Comparison of ENCODE assay signal across 20 cellular contexts in genomic region chr9:121732383-121732782, GRCh38.
DNase-seq lines count a peak whose midpoint lies in the region; ATAC-seq and TF ChIP-seq lines count a peak whose summit lies in the region.
"Had no signal": no experiment of that assay in that cellular context is flagged by ENCODE, and none has a peak within 500 bp of the region (broad histone marks: within the 10 kb centered on the region; RNA-seq: fewer than 3 reads in every experiment).

No MANE protein-coding gene starts in this region.

- H3K9me3 Mint-ChIP-seq in central memory CD8-positive, alpha-beta T cell = no peaks in the 10 kb centered on the region
- H3K9me3 Mint-ChIP-seq in natural killer cell treated with Interleukin-12 subunit alpha and Interleukin-12 subunit beta and Interleukin-15 and Interleukin-18, amount 100 ng/mL, for 72 hours = no peaks in the 10 kb centered on the region
- H3K9me3 Mint-ChIP-seq in type B pancreatic cell = no peaks in the 10 kb centered on the region

- peaks cover 0 to 64% (median 2%) of the 10 kb centered on the region in 4 donors for H3K4me1 ChIP-seq in Peyer's patch
- H3K4me1 ChIP-seq: HAP-1 had no signal

- peaks cover 44% of the 10 kb centered on the region for H3K4me1 Mint-ChIP-seq in central memory CD8-positive, alpha-beta T cell
- peaks cover 30 to 37% of the 10 kb centered on the region in 2 donors for H3K4me1 Mint-ChIP-seq in natural killer cell treated with Interleukin-12 subunit alpha and Interleukin-12 subunit beta and Interleukin-15 and Interleukin-18, amount 100 ng/mL, for 72 hours (ENCODE audit: low read depth in 2 of 2)
- peaks cover 51% of the 10 kb centered on the region for H3K4me1 Mint-ChIP-seq in type B pancreatic cell (ENCODE audit: unreplicated experiment)

- H3K27me3 Mint-ChIP-seq in central memory CD8-positive, alpha-beta T cell = peaks cover 20% of the 10 kb centered on the region
- peaks cover 12 to 14% of the 10 kb centered on the region in 2 donors for H3K27me3 Mint-ChIP-seq in natural killer cell treated with Interleukin-12 subunit alpha and Interleukin-12 subunit beta and Interleukin-15 and Interleukin-18, amount 100 ng/mL, for 72 hours
- H3K27me3 Mint-ChIP-seq in type B pancreatic cell = peaks cover 13% of the 10 kb centered on the region

- no peak for TF ChIP-seq POLR2A in Peyer's patch (IDR thresholded peaks at IDR 0.05)

- no peak for DNase-seq in central memory CD8-positive, alpha-beta T cell (ENCODE audit: low spot score in 2 of 2)
- DNase-seq in natural killer cell treated with Interleukin-12 subunit alpha and Interleukin-12 subunit beta and Interleukin-15 and Interleukin-18, amount 100 ng/mL, for 72 hours (ENCODE audit: low spot score) = no peak
- no peak for DNase-seq in type B pancreatic cell (ENCODE audit: extremely low spot score, unreplicated experiment)
- DNase-seq in NCI-H1436 treated with DMSO at 0.1 percent for 48 hours (lab: John Stamatoyannopoulos, UW) = no peak
- DNase-seq in Peyer's patch = no peak
- no peak for DNase-seq in left lobe of liver (ENCODE audit: low spot score)
- DNase-seq: activated CD4-positive, CD25-positive, alpha-beta regulatory T cell treated with anti-CD3 and anti-CD28 coated beads, Interleukin-2, amount 50 U/mL, for 72 hours; activated CD8-positive, alpha-beta memory T cell treated with anti-CD3 and anti-CD28 coated beads for 24 hours; activated T-cell treated with anti-CD3 and anti-CD28 coated beads, Interleukin-2, amount 50 U/mL, for 48 hours; body of pancreas; cortex of kidney; heart right ventricle; NCI-H1105 treated with DMSO at 0.1 percent for 48 hours; NCI-H526; occipital lobe; Right ventricle myocardium superior; SW 1271 had no signal

- H3K27ac Mint-ChIP-seq in central memory CD8-positive, alpha-beta T cell (ENCODE audit: low read depth) = peak overlapping the region; percentile 15
- peak overlapping the region; percentile 32 to 37 for H3K27ac Mint-ChIP-seq in natural killer cell treated with Interleukin-12 subunit alpha and Interleukin-12 subunit beta and Interleukin-15 and Interleukin-18, amount 100 ng/mL, for 72 hours
- H3K27ac Mint-ChIP-seq in type B pancreatic cell = peak overlapping the region; percentile 61
- H3K27ac Mint-ChIP-seq: activated naive CD8-positive, alpha-beta T cell had no signal

- H3K27ac ChIP-seq in KOPT-K1 (ENCODE audit: low read depth, low read length, poor library complexity, severe bottlenecking) (peak overlapping the region; percentile 72), Peyer's patch (peak overlapping the region in 1 of 4 donors; percentile 45)
- H3K27ac ChIP-seq: body of pancreas had no signal

- no peaks in the 10 kb centered on the region for H3K36me3 ChIP-seq in KOPT-K1 (ENCODE audit: insufficient read depth, low read length)
- no peaks in the 10 kb centered on the region for H3K36me3 ChIP-seq in Peyer's patch
- H3K36me3 ChIP-seq: HAP-1, heart right ventricle had no signal

- H3K9me3 ChIP-seq in KOPT-K1 (ENCODE audit: insufficient read depth, low read length, poor library complexity, severe bottlenecking) = no peaks in the 10 kb centered on the region
- no peaks in the 10 kb centered on the region for H3K9me3 ChIP-seq in Peyer's patch
- H3K9me3 ChIP-seq: body of pancreas, HAP-1, heart right ventricle had no signal

- no peaks in the 10 kb centered on the region for H3K27me3 ChIP-seq in Peyer's patch
- H3K27me3 ChIP-seq: body of pancreas had no signal

- no peak overlapping the region for H3K4me3 ChIP-seq in Peyer's patch
- H3K4me3 ChIP-seq: body of pancreas, HAP-1, heart right ventricle had no signal

- peak overlapping the region; percentile 34 for H3K4me3 Mint-ChIP-seq in central memory CD8-positive, alpha-beta T cell
- H3K4me3 Mint-ChIP-seq in natural killer cell treated with Interleukin-12 subunit alpha and Interleukin-12 subunit beta and Interleukin-15 and Interleukin-18, amount 100 ng/mL, for 72 hours = no peak overlapping the region
- no peak overlapping the region for H3K4me3 Mint-ChIP-seq in type B pancreatic cell
- H3K4me3 Mint-ChIP-seq: activated naive CD8-positive, alpha-beta T cell had no signal

- peak; percentile 30 for ATAC-seq in central memory CD8-positive, alpha-beta T cell (replicated peaks; ENCODE audit: extremely low read depth, poor library complexity, severe bottlenecking)
- no peak for ATAC-seq in natural killer cell treated with Interleukin-12 subunit alpha and Interleukin-12 subunit beta and Interleukin-15 and Interleukin-18, amount 100 ng/mL, for 72 hours
- ATAC-seq in left lobe of liver = no peak
- ATAC-seq: body of pancreas, heart right ventricle had no signal

- TF ChIP-seq CTCF in type B pancreatic cell (conservative IDR thresholded peaks at IDR 0.05) (no peak), Peyer's patch (IDR thresholded peaks at IDR 0.05) (no peak)

- H3K36me3 Mint-ChIP-seq in central memory CD8-positive, alpha-beta T cell (ENCODE audit: insufficient read depth) = no peaks in the 10 kb centered on the region
- no peaks in the 10 kb centered on the region for H3K36me3 Mint-ChIP-seq in natural killer cell treated with Interleukin-12 subunit alpha and Interleukin-12 subunit beta and Interleukin-15 and Interleukin-18, amount 100 ng/mL, for 72 hours
- no peaks in the 10 kb centered on the region for H3K36me3 Mint-ChIP-seq in type B pancreatic cell
- H3K36me3 Mint-ChIP-seq: activated naive CD8-positive, alpha-beta T cell had no signal
